ENCODE assay signal across 1 cellular context in genomic region chr3:129346690-129347440, GRCh38.
TF ChIP-seq lines count a peak whose summit lies in the region.

No MANE protein-coding gene starts in this region.

TF ChIP-seq in SK-N-SH treated with all-trans-retinoic acid at 6 μM for 48 hours, 23 proteins besides CTCF, POLR2A, EP300 and RAD21 (continued from another document):
- TF ChIP-seq TSHZ2 (CRISPR knock-in tag; IDR thresholded peaks at IDR 0.05) (no peak), RARB (CRISPR knock-in tag; IDR thresholded peaks at IDR 0.05) (no peak), PPARA (CRISPR knock-in tag; IDR thresholded peaks at IDR 0.05; ENCODE audit: borderline replicate concordance) (no peak)
